ENCODE assay signal across 14 cellular contexts in genomic region chr3:39937874-39938273, GRCh38.
DNase-seq lines count a peak whose midpoint lies in the region; ATAC-seq, FAIRE-seq and TF ChIP-seq lines count a peak whose summit lies in the region.
"Had no signal": no experiment of that assay in that cellular context is flagged by ENCODE, and none has a peak within 500 bp of the region (broad histone marks: within the 10 kb centered on the region; RNA-seq: fewer than 3 reads in every experiment).

No MANE protein-coding gene starts in this region.

- SMC1A ChIA-PET in GM12878 (lab: Charles Lee; ENCODE audit: uncharacterized antibody, unreplicated experiment) = interaction anchor here (1.4 kb wide), 1 partner anchor 31 kb away, joined by 4 read pairs; no protein-coding TSS in a partner anchor

- H3K36me3 Mint-ChIP-seq in activated naive CD4-positive, alpha-beta T cell treated with anti-CD3 and anti-CD28 coated beads, Interleukin-2, amount 10 ng/mL, durations not matched to agents 7 days and 5 days = no peaks in the 10 kb centered on the region

- H3K27ac Mint-ChIP-seq in activated naive CD4-positive, alpha-beta T cell treated with anti-CD3 and anti-CD28 coated beads, Interleukin-2, amount 10 ng/mL, durations not matched to agents 7 days and 5 days = no peak overlapping the region
- H3K27ac Mint-ChIP-seq: activated naive CD8-positive, alpha-beta T cell treated with anti-CD3 and anti-CD28 coated beads, Interleukin-2, amount 50 U/mL, for 24 hours had no signal

- no peak for TF ChIP-seq EP300 in GM12878 (IDR thresholded peaks at IDR 0.05; ENCODE audit: borderline replicate concordance in 1 of 2, control insufficient read depth in 1 of 2, low read depth in 2 of 2, low read length in 2 of 2)

- RAD21 ChIA-PET in GM12878 (lab: Charles Lee; ENCODE audit: unreplicated experiment) = no interaction called here

- H3K27me3 ChIP-seq in right atrium auricular region (no peaks in the 10 kb centered on the region), GM12878 (replicated peaks in 1 of 2; ENCODE audit: control insufficient read depth in 2 of 2, insufficient read depth in 2 of 2, low read length in 1 of 2) (no peaks in the 10 kb centered on the region), left lung (no peaks in the 10 kb centered on the region)

- no peak for FAIRE-seq in GM12878 (lab: Jason Lieb, UNC)

- no peaks in the 10 kb centered on the region for H3K9me3 Mint-ChIP-seq in activated naive CD4-positive, alpha-beta T cell treated with anti-CD3 and anti-CD28 coated beads, Interleukin-2, amount 10 ng/mL, durations not matched to agents 7 days and 5 days
- H3K9me3 Mint-ChIP-seq: activated naive CD8-positive, alpha-beta T cell treated with anti-CD3 and anti-CD28 coated beads, Interleukin-2, amount 50 U/mL, for 24 hours had no signal

- TF ChIP-seq RAD21 in GM12878 (IDR thresholded peaks at IDR 0.05; ENCODE audit: insufficient read depth, low read depth, low read length) = no peak

- H3K27ac ChIP-seq in right atrium auricular region = no peak overlapping the region
- no peak overlapping the region for H3K27ac ChIP-seq in GM12878 (ENCODE audit: control insufficient read depth, insufficient read depth)
- peak overlapping the region; percentile 52 for H3K27ac ChIP-seq in substantia nigra (ENCODE audit: low read depth, low read length, poor library complexity, severe bottlenecking)
- H3K27ac ChIP-seq in left lung = no peak overlapping the region

- in situ Hi-C loops in GM12878 (cut with MboI) = no loop called here

- no peak overlapping the region for H2AFZ ChIP-seq in GM12878 (ENCODE audit: control insufficient read depth, low read depth, low read length)

- POLR2A ChIA-PET in GM12878 (lab: Charles Lee) = no interaction called here

- peaks cover 0 to 8% of the 10 kb centered on the region in 2 donors for H3K4me1 ChIP-seq in right atrium auricular region
- no peaks in the 10 kb centered on the region for H3K4me1 ChIP-seq in GM12878 (ENCODE audit: control insufficient read depth, insufficient read depth, low read length)
- no peaks in the 10 kb centered on the region for H3K4me1 ChIP-seq in left lung
- H3K4me1 ChIP-seq: Caco-2 had no signal

- DNase-seq in Right ventricle myocardium inferior (ENCODE audit: missing footprints) (no peak), right atrium auricular region (ENCODE audit: low spot score) (no peak), GM12878 (ENCODE audit: low read depth, low spot score) (no peak), substantia nigra (lab: John Stamatoyannopoulos, UW) (peak in 1 of 49 donors; percentile 2), left lung (no peak)
- no peak for DNase-seq in activated naive CD4-positive, alpha-beta T cell treated with anti-CD3 and anti-CD28 coated beads, Interleukin-2, amount 10 ng/mL, durations not matched to agents 7 days and 5 days
- DNase-seq in activated CD8-positive, alpha-beta memory T cell treated with anti-CD3 and anti-CD28 coated beads, Interleukin-2, amount 50 U/mL, for 4 hours = no peak
- DNase-seq: activated naive CD8-positive, alpha-beta T cell treated with anti-CD3 and anti-CD28 coated beads, Interleukin-2, amount 50 U/mL, for 24 hours; Caco-2; NCI-H1105 treated with DMSO at 0.1 percent for 48 hours; NCI-H526; SHP77; stimulated activated CD4-positive, alpha-beta T cell treated with anti-CD3 and anti-CD28 coated beads, Interleukin-1b, Interleukin-23, amount 100 ng/mL, for 48 hours had no signal

- TF ChIP-seq CTCF in right atrium auricular region (IDR thresholded peaks at IDR 0.05) = no peak
- no peak for TF ChIP-seq CTCF in GM12878 (IDR thresholded peaks at IDR 0.05 in 2 of 3, conservative IDR thresholded peaks at IDR 0.05 in 1 of 3; ENCODE audit: control insufficient read depth in 2 of 3, extremely low read depth in 1 of 3, insufficient read depth in 1 of 3, low read depth in 3 of 3, low read length in 3 of 3)
- no peak for TF ChIP-seq CTCF in left lung (IDR thresholded peaks at IDR 0.05)

- H3K36me3 ChIP-seq in right atrium auricular region (no peaks in the 10 kb centered on the region), GM12878 (ENCODE audit: control insufficient read depth in 2 of 2, insufficient read depth in 2 of 2, low read length in 1 of 2) (no peaks in the 10 kb centered on the region), left lung (no peaks in the 10 kb centered on the region)

- H3K4me3 Mint-ChIP-seq in activated naive CD4-positive, alpha-beta T cell treated with anti-CD3 and anti-CD28 coated beads, Interleukin-2, amount 10 ng/mL, durations not matched to agents 7 days and 5 days = no peak overlapping the region
- H3K4me3 Mint-ChIP-seq: activated naive CD8-positive, alpha-beta T cell treated with anti-CD3 and anti-CD28 coated beads, Interleukin-2, amount 50 U/mL, for 24 hours had no signal

- H4K20me1 ChIP-seq in GM12878 (ENCODE audit: control insufficient read depth, insufficient read depth) = no peaks in the 10 kb centered on the region

- ATAC-seq in Right ventricle myocardium inferior = peak; percentile 77
- ATAC-seq in HG02798 (IDR thresholded peaks at IDR 0.05; ENCODE audit: poor library complexity, unreplicated experiment) = peak; percentile 53
- ATAC-seq in GM12878 = peak; percentile 78
- no peak for ATAC-seq in left lung
- ATAC-seq: activated naive CD8-positive, alpha-beta T cell treated with anti-CD3 and anti-CD28 coated beads, Interleukin-2, amount 50 U/mL, for 24 hours had no signal

- no peak for TF ChIP-seq POLR2A in GM12878 (IDR thresholded peaks at IDR 0.05; ENCODE audit: low read depth, low read length)

- no peaks in the 10 kb centered on the region for H3K79me2 ChIP-seq in GM12878 (ENCODE audit: control insufficient read depth, insufficient read depth, low read length)

- no peaks in the 10 kb centered on the region for H3K4me1 Mint-ChIP-seq in activated naive CD4-positive, alpha-beta T cell treated with anti-CD3 and anti-CD28 coated beads, Interleukin-2, amount 10 ng/mL, durations not matched to agents 7 days and 5 days
- H3K4me1 Mint-ChIP-seq: activated naive CD8-positive, alpha-beta T cell treated with anti-CD3 and anti-CD28 coated beads, Interleukin-2, amount 50 U/mL, for 24 hours had no signal

- CTCF ChIA-PET in GM12878 (lab: Yijun Ruan, JAX) = no interaction called here
- CTCF ChIA-PET in activated naive CD4-positive, alpha-beta T cell treated with anti-CD3 and anti-CD28 coated beads, Interleukin-2, amount 10 ng/mL, durations not matched to agents 7 days and 5 days (lab: Charles Lee) = no interaction called here

- BruUV-seq in GM12878 (replicated peaks; lab: Mats Ljungman, UMichigan) = no TSS peak

- intact Hi-C loops in Right ventricle myocardium inferior (cut with DNase I) (no loop called here), GM12878 (cut with micrococcal nuclease; ENCODE audit: unreplicated experiment) (no loop called here), left lung (cut with DNase I) (no loop called here)

- WGBS in GM12878 (ENCODE audit: insufficient coverage, insufficient replicate concordance, low lambda C conversion rate, missing lambda C conversion rate) = 0% methylated on average over 1 of the region's 1 CpG

- H3K27me3 Mint-ChIP-seq in activated naive CD4-positive, alpha-beta T cell treated with anti-CD3 and anti-CD28 coated beads, Interleukin-2, amount 10 ng/mL, durations not matched to agents 7 days and 5 days = no peaks in the 10 kb centered on the region
- H3K27me3 Mint-ChIP-seq: activated naive CD8-positive, alpha-beta T cell treated with anti-CD3 and anti-CD28 coated beads, Interleukin-2, amount 50 U/mL, for 24 hours had no signal

- H3K9me3 ChIP-seq in right atrium auricular region = no peaks in the 10 kb centered on the region
- H3K9me3 ChIP-seq in GM12878 (replicated peaks; ENCODE audit: control insufficient read depth, insufficient read depth, low read length) = no peaks in the 10 kb centered on the region
- no peaks in the 10 kb centered on the region for H3K9me3 ChIP-seq in left lung
- H3K9me3 ChIP-seq: Caco-2 had no signal

- H3K4me3 ChIP-seq in right atrium auricular region (no peak overlapping the region), GM12878 (no peak overlapping the region), left lung (no peak overlapping the region)

- no peak overlapping the region for H3K9ac ChIP-seq in GM12878 (ENCODE audit: control insufficient read depth, insufficient read depth, low read length)

- H3K4me2 ChIP-seq in GM12878 (ENCODE audit: control insufficient read depth, insufficient read depth) = no peak overlapping the region

TF ChIP-seq in GM12878, 131 proteins besides CTCF, POLR2A, EP300 and RAD21:
- TF ChIP-seq EZH2 (IDR thresholded peaks at IDR 0.05; ENCODE audit: borderline replicate concordance, control insufficient read depth, low read depth, low read length) = no peak
